In genomic region chr2:18548618-18549017, GRCh38 we compare ENCODE assay signal across 29 cellular contexts. TPM values are rescaled to one million over a fixed set of nuclear protein-coding genes. Genes with fewer than 3 reads are reported as not detected.
"Had no signal": no experiment of that assay in that cellular context is flagged by ENCODE, and none has a peak within 500 bp of the region (broad histone marks: within the 10 kb centered on the region; RNA-seq: fewer than 3 reads in every experiment).

No MANE protein-coding gene starts in this region.

- H3K27me3 Mint-ChIP-seq: naive B cell; stimulated activated memory B cell treated with anti-CD40 and anti-IgM and Interleukin-4, amounts not matched to agents 10 μg/mL and 1 μg/mL and 100 μg/mL, for 72 hours; stimulated activated naive CD8-positive, alpha-beta T cell treated with anti-CD3 and anti-CD28 coated beads, Interleukin-15, Interleukin-2, amounts not matched to agents 100 ng/mL and 50 ng/mL, for 24 hours had no signal

- H3K36me3 ChIP-seq: left lung, lower lobe of right lung, neutrophil, transverse colon had no signal

- H3K4me3 ChIP-seq: dorsolateral prefrontal cortex, left lung, lower lobe of right lung, psoas muscle, spleen, testis, transverse colon had no signal

- H3K9me3 ChIP-seq: left lung, lower lobe of right lung, neutrophil, psoas muscle, spleen, testis, transverse colon had no signal

- H3K4me1 ChIP-seq: testis had no signal

- H3K27ac ChIP-seq: dorsolateral prefrontal cortex, foreskin keratinocyte, lower lobe of right lung, neutrophil, psoas muscle, spleen, testis, transverse colon had no signal

- DNase-seq: cortex of kidney; dorsolateral prefrontal cortex; effector CD8-positive, alpha-beta T cell; foreskin keratinocyte; immature natural killer cell; left lung; lower lobe of right lung; mesenchymal stem cell; naive B cell; psoas muscle; retina; spleen; stimulated activated CD4-positive, alpha-beta T cell treated with anti-CD3 and anti-CD28 coated beads, Interleukin-15, amount 100 ng/mL, for 24 hours; stimulated activated CD4-positive, alpha-beta T cell treated with anti-CD3 and anti-CD28 coated beads, Interleukin-1b, Interleukin-23, amount 100 ng/mL, for 48 hours; stimulated activated CD4-positive, alpha-beta T cell treated with anti-CD3 and anti-CD28 coated beads, Interleukin-4, amount 100 ng/mL, for 24 hours; testis; transverse colon had no signal

- H3K4me3 Mint-ChIP-seq: immature natural killer cell; naive B cell; stimulated activated memory B cell treated with anti-CD40 and anti-IgM and Interleukin-4, amounts not matched to agents 10 μg/mL and 1 μg/mL and 100 μg/mL, for 72 hours; stimulated activated naive CD8-positive, alpha-beta T cell treated with anti-CD3 and anti-CD28 coated beads, Interleukin-15, Interleukin-2, amounts not matched to agents 100 ng/mL and 50 ng/mL, for 24 hours had no signal

- H3K27me3 ChIP-seq: dorsolateral prefrontal cortex, foreskin keratinocyte, left lung, neutrophil, spleen, testis, transverse colon had no signal

- H3K27ac Mint-ChIP-seq: stimulated activated memory B cell treated with anti-CD40 and anti-IgM and Interleukin-4, amounts not matched to agents 10 μg/mL and 1 μg/mL and 100 μg/mL, for 72 hours; stimulated activated naive CD8-positive, alpha-beta T cell treated with anti-CD3 and anti-CD28 coated beads, Interleukin-15, Interleukin-2, amounts not matched to agents 100 ng/mL and 50 ng/mL, for 24 hours had no signal

- H3K9me3 Mint-ChIP-seq: immature natural killer cell; naive B cell; stimulated activated memory B cell treated with anti-CD40 and anti-IgM and Interleukin-4, amounts not matched to agents 10 μg/mL and 1 μg/mL and 100 μg/mL, for 72 hours; stimulated activated naive CD8-positive, alpha-beta T cell treated with anti-CD3 and anti-CD28 coated beads, Interleukin-15, Interleukin-2, amounts not matched to agents 100 ng/mL and 50 ng/mL, for 24 hours had no signal

- ATAC-seq: esophagus mucosa; foreskin keratinocyte; left lung; lower lobe of right lung; psoas muscle; sciatic nerve; stimulated activated memory B cell treated with anti-CD40 and anti-IgM and Interleukin-4, amounts not matched to agents 10 μg/mL and 1 μg/mL and 100 μg/mL, for 72 hours had no signal

RNA-seq across cellular contexts. Expression of gene NT5C1B, which starts 40.8 kb away (rescaled TPM):
- total RNA-seq: dorsolateral prefrontal cortex, esophagus mucosa, fibroblast of lung, foreskin keratinocyte, left lung, lower lobe of right lung, osteoblast, psoas muscle, sciatic nerve, skeletal muscle tissue, spleen, subcutaneous adipose tissue, transverse colon, ureter had no signal
- polyA plus RNA-seq: fibroblast of lung, foreskin keratinocyte, keratinocyte, neural cell, psoas muscle, spleen had no signal
